ENCODE assay signal across 1 cellular context in the genomic region with DNA sequence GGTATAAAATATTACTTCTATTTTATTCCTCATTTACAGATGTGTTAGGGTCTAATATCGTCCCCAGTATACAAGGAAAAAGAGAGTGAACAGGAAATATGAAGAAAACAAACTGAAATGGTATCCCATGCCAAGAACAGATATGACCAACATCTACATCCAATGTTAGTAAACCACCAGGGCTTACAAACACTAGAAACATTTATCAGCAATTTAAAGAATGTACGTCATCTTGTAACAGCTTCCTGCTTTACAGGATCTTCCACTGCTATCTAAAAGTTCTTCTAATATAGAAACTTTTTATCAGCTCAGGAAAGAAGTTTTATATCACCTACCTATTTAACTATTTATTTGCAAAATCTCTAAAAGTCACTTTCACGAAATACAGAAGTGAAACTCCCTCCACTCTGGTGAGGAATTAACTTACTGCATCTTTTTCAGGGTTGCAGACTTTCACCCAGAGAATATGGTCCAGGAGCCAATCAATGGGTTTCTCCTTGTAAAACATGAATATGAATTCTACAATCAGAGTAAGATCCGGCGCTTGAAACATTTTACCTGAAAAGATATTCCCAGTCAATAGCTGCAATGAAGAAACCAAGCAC.
TF ChIP-seq lines count a peak whose summit lies in the region.

No MANE protein-coding gene starts in this region.

TF ChIP-seq in SK-N-SH, 30 proteins besides CTCF, POLR2A, EP300 and RAD21 (continued from another document):
- TF ChIP-seq, protein P1, sequence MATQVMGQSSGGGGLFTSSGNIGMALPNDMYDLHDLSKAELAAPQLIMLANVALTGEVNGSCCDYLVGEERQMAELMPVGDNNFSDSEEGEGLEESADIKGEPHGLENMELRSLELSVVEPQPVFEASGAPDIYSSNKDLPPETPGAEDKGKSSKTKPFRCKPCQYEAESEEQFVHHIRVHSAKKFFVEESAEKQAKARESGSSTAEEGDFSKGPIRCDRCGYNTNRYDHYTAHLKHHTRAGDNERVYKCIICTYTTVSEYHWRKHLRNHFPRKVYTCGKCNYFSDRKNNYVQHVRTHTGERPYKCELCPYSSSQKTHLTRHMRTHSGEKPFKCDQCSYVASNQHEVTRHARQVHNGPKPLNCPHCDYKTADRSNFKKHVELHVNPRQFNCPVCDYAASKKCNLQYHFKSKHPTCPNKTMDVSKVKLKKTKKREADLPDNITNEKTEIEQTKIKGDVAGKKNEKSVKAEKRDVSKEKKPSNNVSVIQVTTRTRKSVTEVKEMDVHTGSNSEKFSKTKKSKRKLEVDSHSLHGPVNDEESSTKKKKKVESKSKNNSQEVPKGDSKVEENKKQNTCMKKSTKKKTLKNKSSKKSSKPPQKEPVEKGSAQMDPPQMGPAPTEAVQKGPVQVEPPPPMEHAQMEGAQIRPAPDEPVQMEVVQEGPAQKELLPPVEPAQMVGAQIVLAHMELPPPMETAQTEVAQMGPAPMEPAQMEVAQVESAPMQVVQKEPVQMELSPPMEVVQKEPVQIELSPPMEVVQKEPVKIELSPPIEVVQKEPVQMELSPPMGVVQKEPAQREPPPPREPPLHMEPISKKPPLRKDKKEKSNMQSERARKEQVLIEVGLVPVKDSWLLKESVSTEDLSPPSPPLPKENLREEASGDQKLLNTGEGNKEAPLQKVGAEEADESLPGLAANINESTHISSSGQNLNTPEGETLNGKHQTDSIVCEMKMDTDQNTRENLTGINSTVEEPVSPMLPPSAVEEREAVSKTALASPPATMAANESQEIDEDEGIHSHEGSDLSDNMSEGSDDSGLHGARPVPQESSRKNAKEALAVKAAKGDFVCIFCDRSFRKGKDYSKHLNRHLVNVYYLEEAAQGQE (IDR thresholded peaks at IDR 0.05; ENCODE audit: low read depth, low read length), result no peak
- TF ChIP-seq RCOR1 (IDR thresholded peaks at IDR 0.05; ENCODE audit: low read length), result no peak
- TF ChIP-seq SIN3A (IDR thresholded peaks at IDR 0.05; ENCODE audit: borderline replicate concordance, low read depth, low read length), result no peak
- TF ChIP-seq, protein P2, sequence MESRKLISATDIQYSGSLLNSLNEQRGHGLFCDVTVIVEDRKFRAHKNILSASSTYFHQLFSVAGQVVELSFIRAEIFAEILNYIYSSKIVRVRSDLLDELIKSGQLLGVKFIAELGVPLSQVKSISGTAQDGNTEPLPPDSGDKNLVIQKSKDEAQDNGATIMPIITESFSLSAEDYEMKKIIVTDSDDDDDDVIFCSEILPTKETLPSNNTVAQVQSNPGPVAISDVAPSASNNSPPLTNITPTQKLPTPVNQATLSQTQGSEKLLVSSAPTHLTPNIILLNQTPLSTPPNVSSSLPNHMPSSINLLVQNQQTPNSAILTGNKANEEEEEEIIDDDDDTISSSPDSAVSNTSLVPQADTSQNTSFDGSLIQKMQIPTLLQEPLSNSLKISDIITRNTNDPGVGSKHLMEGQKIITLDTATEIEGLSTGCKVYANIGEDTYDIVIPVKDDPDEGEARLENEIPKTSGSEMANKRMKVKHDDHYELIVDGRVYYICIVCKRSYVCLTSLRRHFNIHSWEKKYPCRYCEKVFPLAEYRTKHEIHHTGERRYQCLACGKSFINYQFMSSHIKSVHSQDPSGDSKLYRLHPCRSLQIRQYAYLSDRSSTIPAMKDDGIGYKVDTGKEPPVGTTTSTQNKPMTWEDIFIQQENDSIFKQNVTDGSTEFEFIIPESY (IDR thresholded peaks at IDR 0.05; ENCODE audit: borderline replicate concordance, low read depth), result no peak
- TF ChIP-seq MEF2A (IDR thresholded peaks at IDR 0.05; ENCODE audit: borderline replicate concordance, low read depth), result no peak
